In genomic region chr19:47190167-47190727, GRCh38 we compare ENCODE assay signal across 8 cellular contexts. TPM values are rescaled to one million over a fixed set of nuclear protein-coding genes. Genes with fewer than 3 reads are reported as not detected.
DNase-seq lines count a peak whose midpoint lies in the region; ATAC-seq and TF ChIP-seq lines count a peak whose summit lies in the region.

No MANE protein-coding gene starts in this region.

- H3K27ac Mint-ChIP-seq in activated CD4-positive, alpha-beta T cell treated with anti-CD3 and anti-CD28 coated beads, Interleukin-2, amount 10 ng/mL, durations not matched to agents 24 days and 14 days: peak overlapping the region; percentile 74

- no peak overlapping the region for H4K8ac ChIP-seq in mesendoderm (ENCODE audit: low read depth, low read length)

- H3K9me3 Mint-ChIP-seq in activated CD4-positive, alpha-beta T cell treated with anti-CD3 and anti-CD28 coated beads, Interleukin-2, amount 10 ng/mL, durations not matched to agents 24 days and 14 days: no peaks in the 10 kb centered on the region

- H3K36me3 Mint-ChIP-seq in activated CD4-positive, alpha-beta T cell treated with anti-CD3 and anti-CD28 coated beads, Interleukin-2, amount 10 ng/mL, durations not matched to agents 24 days and 14 days (ENCODE audit: low read depth): peaks cover 41% of the 10 kb centered on the region

- peaks cover 13% of the 10 kb centered on the region; the same call in 1 of the 2 replicates for H4K20me1 ChIP-seq in HCT116 (ENCODE audit: insufficient read depth)

- no peak overlapping the region for H4K5ac ChIP-seq in mesendoderm (ENCODE audit: low read length)

- H3K27me3 ChIP-seq in HCT116 (ENCODE audit: insufficient read depth, low read length) (no peaks in the 10 kb centered on the region), mesendoderm (ENCODE audit: insufficient read depth, low read length, poor library complexity) (no peaks in the 10 kb centered on the region)

- no peak overlapping the region for H2AFZ ChIP-seq in HCT116 (ENCODE audit: low read depth, low read length, poor library complexity, severe bottlenecking)

- H3K56ac ChIP-seq in mesendoderm (ENCODE audit: low read length): peak overlapping the region; percentile 17

- H3K36me3 ChIP-seq in HCT116 (ENCODE audit: control insufficient read depth in 1 of 2, insufficient read depth in 2 of 2, low read length in 2 of 2) (peaks cover 0 to 4% of the 10 kb centered on the region in 2 experiments; a peak in 1 of 4 replicates), mesendoderm (ENCODE audit: control insufficient read depth, insufficient read depth, low read length) (no peaks in the 10 kb centered on the region)

- H3K18ac ChIP-seq in mesendoderm (ENCODE audit: low read length): no peak overlapping the region

- CTCF ChIA-PET in HCT116 (lab: Charles Lee): interaction anchor here (0.5 to 1.5 kb wide), 6 partner anchors 21 to 1429 kb away, joined by 3 to 7 read pairs (median 3); partner anchors contain the start of gene RPL18

- peak overlapping the region; percentile 76 for H3K27ac ChIP-seq in HCT116 (ENCODE audit: low read depth, low read length)
- peak overlapping the region; percentile 65 for H3K27ac ChIP-seq in cingulate gyrus (ENCODE audit: low read depth, low read length)
- peak overlapping the region; percentile 37 for H3K27ac ChIP-seq in mesendoderm (ENCODE audit: low read depth, low read length)

- H3K23ac ChIP-seq in mesendoderm (ENCODE audit: low read length): no peak overlapping the region

- H2BK5ac ChIP-seq in mesendoderm (ENCODE audit: low read length): no peak overlapping the region

- BruUV-seq in HCT116 (replicated peaks; lab: Mats Ljungman, UMichigan): no TSS peak

- H3K4me3 ChIP-seq in HCT116 (replicated peaks in 1 of 2; ENCODE audit: low read depth in 1 of 2, low read length in 2 of 2) (peak overlapping the region in 1 of 2 experiments; percentile 21; a peak in 1 of 4 replicates), mesendoderm (ENCODE audit: low read length) (no peak overlapping the region)

- TF ChIP-seq CTCF in HCT116 (IDR thresholded peaks at IDR 0.05 in 2 of 3, conservative IDR thresholded peaks at IDR 0.05 in 1 of 3; ENCODE audit: borderline replicate concordance in 1 of 3, insufficient read depth in 1 of 3, low read depth in 2 of 3, low read length in 2 of 3): no peak

- no peak overlapping the region for H2AK5ac ChIP-seq in mesendoderm (ENCODE audit: low read length)

- no peaks in the 10 kb centered on the region for H3K27me3 Mint-ChIP-seq in activated CD4-positive, alpha-beta T cell treated with anti-CD3 and anti-CD28 coated beads, Interleukin-2, amount 10 ng/mL, durations not matched to agents 24 days and 14 days

- H2BK15ac ChIP-seq in mesendoderm (replicated peaks; ENCODE audit: low read depth): no peak overlapping the region

- peak; percentile 93 for DNase-seq in HCT116 (ENCODE audit: low read depth, low spot score)
- peak; percentile 86 for DNase-seq in activated CD4-positive, alpha-beta T cell treated with anti-CD3 and anti-CD28 coated beads, Interleukin-2, amount 10 ng/mL, durations not matched to agents 24 days and 14 days
- DNase-seq in mesendoderm: no peak
- peak; percentile 34 to 57 (median 51) for DNase-seq in stimulated activated CD4-positive, alpha-beta T cell treated with anti-CD3 and anti-CD28 coated beads, TNF-alpha, amount 100 ng/mL, for 48 hours (ENCODE audit: low read depth in 3 of 3)
- no peak for DNase-seq in GM19240 (ENCODE audit: insufficient read length, low spot score)
- DNase-seq in NCI-H146 treated with DMSO at 0.1 percent for 48 hours (lab: John Stamatoyannopoulos, UW; ENCODE audit: unreplicated experiment): no peak

- peaks cover 51% of the 10 kb centered on the region for H3K4me1 Mint-ChIP-seq in activated CD4-positive, alpha-beta T cell treated with anti-CD3 and anti-CD28 coated beads, Interleukin-2, amount 10 ng/mL, durations not matched to agents 24 days and 14 days

- H3K4me3 Mint-ChIP-seq in activated CD4-positive, alpha-beta T cell treated with anti-CD3 and anti-CD28 coated beads, Interleukin-2, amount 10 ng/mL, durations not matched to agents 24 days and 14 days: peak overlapping the region; percentile 62

- H3K79me2 ChIP-seq in HCT116 (ENCODE audit: insufficient read depth, low read length) (peaks cover 84% of the 10 kb centered on the region), mesendoderm (ENCODE audit: control insufficient read depth, insufficient read depth, low read length) (peaks cover 10% of the 10 kb centered on the region)

- H3K9me3 ChIP-seq in HCT116 (ENCODE audit: control insufficient read depth in 1 of 2, insufficient read depth in 1 of 2, low read depth in 1 of 2, low read length in 2 of 2): no peaks in the 10 kb centered on the region

- H3K9ac ChIP-seq in HCT116 (ENCODE audit: low read length): peak overlapping the region; percentile 47
- H3K9ac ChIP-seq in mesendoderm (ENCODE audit: low read length): no peak overlapping the region

- H3K4me2 ChIP-seq in HCT116 (ENCODE audit: low read length) (peak overlapping the region; percentile 62), mesendoderm (ENCODE audit: low read length) (no peak overlapping the region)

- RAD21 ChIA-PET in HCT116 (lab: Charles Lee; ENCODE audit: low non-redundant PET in 1 of 2, low total read pairs in 2 of 2, uncharacterized antibody in 2 of 2, unreplicated experiment in 2 of 2): no interaction called here

- H2BK120ac ChIP-seq in mesendoderm (ENCODE audit: low read depth, low read length): no peak overlapping the region

- POLR2A ChIA-PET in HCT116 (lab: Charles Lee): interaction anchor here (1.9 kb wide), 1 partner anchor 36 kb away, joined by 7 read pairs; no protein-coding TSS in a partner anchor

- TF ChIP-seq RAD21 in HCT116 (IDR thresholded peaks at IDR 0.05; ENCODE audit: low read depth): no peak; the same call in 1 of the 2 replicates

- TF ChIP-seq POLR2A in HCT116 (IDR thresholded peaks at IDR 0.05; ENCODE audit: borderline replicate concordance, extremely low read depth, insufficient read depth, insufficient read length): no peak

- H3K4ac ChIP-seq in mesendoderm (ENCODE audit: low read depth, low read length): no peak overlapping the region

- intact Hi-C loops in HCT116 (cut with micrococcal nuclease): no loop called here
- intact Hi-C loops in activated CD4-positive, alpha-beta T cell treated with anti-CD3 and anti-CD28 coated beads, Interleukin-2, amount 10 ng/mL, durations not matched to agents 24 days and 14 days (cut with micrococcal nuclease): loop anchor here (1.0 kb wide), 4 partner anchors 8 to 36 kb away; no protein-coding TSS in a partner anchor

- H3K9me2 ChIP-seq in HCT116 (ENCODE audit: insufficient read depth): no peaks in the 10 kb centered on the region

- ATAC-seq in HCT116: peak; percentile 85
- ATAC-seq in HG02610 (IDR thresholded peaks at IDR 0.05; ENCODE audit: unreplicated experiment): no peak

- no CpG with 5 or more reads among the region's 12 CpGs for WGBS in mesendoderm (ENCODE audit: extremely low coverage, insufficient coverage, low lambda C conversion rate)

- peaks cover 72 to 85% of the 10 kb centered on the region in 2 experiments for H3K4me1 ChIP-seq in HCT116 (ENCODE audit: control insufficient read depth in 1 of 2, insufficient read depth in 2 of 2, low read length in 2 of 2)
- peaks cover 9% of the 10 kb centered on the region for H3K4me1 ChIP-seq in mesendoderm (ENCODE audit: control insufficient read depth, low read depth, low read length)

- peaks cover 16% of the 10 kb centered on the region for H3K79me1 ChIP-seq in mesendoderm (ENCODE audit: low read length)

TF ChIP-seq in HCT116, 20 proteins besides CTCF, POLR2A, EP300 and RAD21 (continues in another document):
- peak; percentile 66 for TF ChIP-seq POLR2AphosphoS5 (IDR thresholded peaks at IDR 0.05; ENCODE audit: low read depth, low read length)
- peak; percentile 33; the same call in 1 of the 2 replicates for TF ChIP-seq EGR1 (IDR thresholded peaks at IDR 0.05; ENCODE audit: low read depth)
- peak; percentile 92 for TF ChIP-seq SP1 (IDR thresholded peaks at IDR 0.05; ENCODE audit: low read depth)
- TF ChIP-seq EZH2 (IDR thresholded peaks at IDR 0.05): no peak
- no peak for TF ChIP-seq YY1 (IDR thresholded peaks at IDR 0.05; ENCODE audit: extremely low read depth, insufficient replicate concordance, low read depth, low read length)
- TF ChIP-seq CEBPB (IDR thresholded peaks at IDR 0.05; ENCODE audit: low read depth): peak; percentile 74; the same call in 1 of the 2 replicates
- TF ChIP-seq FOSL1 (IDR thresholded peaks at IDR 0.05; ENCODE audit: low read depth): peak; percentile 77
- peak; percentile 61 for TF ChIP-seq CBX3 (IDR thresholded peaks at IDR 0.05; ENCODE audit: low read depth)
- peak; percentile 98 for TF ChIP-seq TCF7L2 (IDR thresholded peaks at IDR 0.05; ENCODE audit: borderline replicate concordance, extremely low read depth, insufficient read depth, insufficient read length)
- TF ChIP-seq JUND (IDR thresholded peaks at IDR 0.05): peak; percentile 72
- peak; percentile 78; the same call in 1 of the 2 replicates for TF ChIP-seq SIN3A (IDR thresholded peaks at IDR 0.05; ENCODE audit: low read depth)

RNA-seq across cellular contexts. Expression of gene BBC3, which starts 40.8 kb away (rescaled TPM):
- total RNA-seq in HCT116 (2021; ENCODE audit: unreplicated experiment): 45.0 TPM
- polyA plus RNA-seq in HCT116 (2012): 25.7 and 27.3 TPM in 2 replicates
- total RNA-seq in activated CD4-positive, alpha-beta T cell treated with anti-CD3 and anti-CD28 coated beads, Interleukin-2, amount 10 ng/mL, durations not matched to agents 24 days and 14 days: 17.4 and 17.6 TPM in 2 replicates
- polyA plus RNA-seq in mesendoderm (2013, experiment 1 of 2): 5.3 TPM
- polyA plus RNA-seq in mesendoderm (2013, experiment 2 of 2): 4.7 TPM

RNA-seq across cellular contexts. Expression of gene SAE1, which starts 59.6 kb away (rescaled TPM):
- 213 TPM for total RNA-seq in HCT116 (2021; ENCODE audit: unreplicated experiment)
- 154 and 195 TPM in 2 replicates for polyA plus RNA-seq in HCT116 (2012)
- 147 and 151 TPM in 2 replicates for total RNA-seq in activated CD4-positive, alpha-beta T cell treated with anti-CD3 and anti-CD28 coated beads, Interleukin-2, amount 10 ng/mL, durations not matched to agents 24 days and 14 days
- 240 TPM for polyA plus RNA-seq in mesendoderm (2013, experiment 1 of 2)
- polyA plus RNA-seq in mesendoderm (2013, experiment 2 of 2): 241 TPM

Comparison
In these comparisons a context has a peak if more than half of its experiments do, and no peak if none do; other contexts are left out.
1. DNase-seq: peak in HCT116 (single experiment), activated CD4-positive, alpha-beta T cell treated with anti-CD3 and anti-CD28 coated beads, Interleukin-2, amount 10 ng/mL, durations not matched to agents 24 days and 14 days (single experiment) and stimulated activated CD4-positive, alpha-beta T cell treated with anti-CD3 and anti-CD28 coated beads, TNF-alpha, amount 100 ng/mL, for 48 hours (3 of 3); none in mesendoderm (single experiment), GM19240 (single experiment) and NCI-H146 treated with DMSO at 0.1 percent for 48 hours (single experiment).
2. Peak in every context shown above with its lines, with median percentiles within 50 percentile points of each other: H3K27ac ChIP-seq.